ENCODE assay signal across 13 cellular contexts in the genomic region with DNA sequence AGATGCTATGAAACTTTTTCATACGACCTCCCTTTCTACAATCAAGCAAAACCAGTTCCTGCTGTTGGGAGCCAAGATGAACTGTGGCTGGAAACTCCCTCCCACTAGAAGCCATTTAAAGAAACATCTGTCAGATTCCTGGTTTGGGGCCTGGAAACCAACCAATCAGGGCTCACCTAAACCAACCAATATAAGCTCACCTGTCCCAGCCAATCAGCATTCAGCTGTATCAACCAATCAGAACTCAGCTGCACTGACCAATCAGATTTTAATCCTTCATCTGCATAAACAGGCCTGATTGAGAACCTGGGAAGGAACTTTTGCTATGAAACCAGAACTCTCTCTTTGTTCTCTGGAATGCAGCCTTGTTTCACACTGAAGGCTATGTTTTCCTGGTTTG. TPM values are rescaled to one million over a fixed set of nuclear protein-coding genes. Genes with fewer than 3 reads are reported as not detected.
DNase-seq lines count a peak whose midpoint lies in the region; ATAC-seq and TF ChIP-seq lines count a peak whose summit lies in the region.
"Had no signal": no experiment of that assay in that cellular context is flagged by ENCODE, and none has a peak within 500 bp of the region (broad histone marks: within the 10 kb centered on the region; RNA-seq: fewer than 3 reads in every experiment).

No MANE protein-coding gene starts in this region.

- H3K9me3 Mint-ChIP-seq in activated T-cell treated with anti-CD3 and anti-CD28 coated beads, Interleukin-2, amount 50 U/mL, for 24 hours: peaks cover 3% of the 10 kb centered on the region
- peaks cover 3% of the 10 kb centered on the region for H3K9me3 Mint-ChIP-seq in stimulated activated effector memory CD8-positive, alpha-beta T cell treated with anti-CD3 and anti-CD28 coated beads, Interleukin-12 subunit alpha, Interleukin-12 subunit beta, amount 100 ng/mL, for 72 hours

- H3K36me3 Mint-ChIP-seq in activated T-cell treated with anti-CD3 and anti-CD28 coated beads, Interleukin-2, amount 50 U/mL, for 24 hours (ENCODE audit: low read depth): peaks cover 64% of the 10 kb centered on the region
- peaks cover 63% of the 10 kb centered on the region for H3K36me3 Mint-ChIP-seq in stimulated activated effector memory CD8-positive, alpha-beta T cell treated with anti-CD3 and anti-CD28 coated beads, Interleukin-12 subunit alpha, Interleukin-12 subunit beta, amount 100 ng/mL, for 72 hours

- in situ Hi-C loops in G401 (cut with HindIII; ENCODE audit: low sequenced_read_pairs): no loop called here

- no peak for DNase-seq in activated T-cell treated with anti-CD3 and anti-CD28 coated beads, Interleukin-2, amount 50 U/mL, for 24 hours
- DNase-seq in activated T-cell treated with anti-CD3 and anti-CD28 coated beads for 4 hours (no peak), NB4 (ENCODE audit: low read depth) (peak; percentile 16), dermis blood vessel endothelial cell (peak; percentile 10), G401 (ENCODE audit: low spot score) (no peak), mucosa of gallbladder (ENCODE audit: low spot score) (no peak)
- DNase-seq in stimulated activated effector memory CD8-positive, alpha-beta T cell treated with anti-CD3 and anti-CD28 coated beads, Interleukin-12 subunit alpha, Interleukin-12 subunit beta, amount 100 ng/mL, for 72 hours (ENCODE audit: low spot score in 2 of 2): no peak
- no peak for DNase-seq in central memory CD4-positive, alpha-beta T cell
- DNase-seq: left ventricle myocardium inferior; NCI-H187 treated with DMSO at 0.1 percent for 48 hours; NCI-H774; stimulated activated CD4-positive, alpha-beta T cell treated with anti-CD3 and anti-CD28 coated beads, Interleukin-15, amount 100 ng/mL, for 24 hours; uterus had no signal

- ATAC-seq in stimulated activated effector memory CD8-positive, alpha-beta T cell treated with anti-CD3 and anti-CD28 coated beads, Interleukin-12 subunit alpha, Interleukin-12 subunit beta, amount 100 ng/mL, for 72 hours: no peak

- no peak for TF ChIP-seq CTCF in NB4 (IDR thresholded peaks at IDR 0.05; ENCODE audit: low read depth, low read length)

- no peak overlapping the region for H3K4me3 Mint-ChIP-seq in activated T-cell treated with anti-CD3 and anti-CD28 coated beads, Interleukin-2, amount 50 U/mL, for 24 hours
- H3K4me3 Mint-ChIP-seq in stimulated activated effector memory CD8-positive, alpha-beta T cell treated with anti-CD3 and anti-CD28 coated beads, Interleukin-12 subunit alpha, Interleukin-12 subunit beta, amount 100 ng/mL, for 72 hours: no peak overlapping the region

- no peak for TF ChIP-seq POLR2A in NB4 (IDR thresholded peaks at IDR 0.05; ENCODE audit: extremely low read depth, insufficient read length)

- peak overlapping the region; percentile 36 for H3K27ac Mint-ChIP-seq in activated T-cell treated with anti-CD3 and anti-CD28 coated beads, Interleukin-2, amount 50 U/mL, for 24 hours
- H3K27ac Mint-ChIP-seq in stimulated activated effector memory CD8-positive, alpha-beta T cell treated with anti-CD3 and anti-CD28 coated beads, Interleukin-12 subunit alpha, Interleukin-12 subunit beta, amount 100 ng/mL, for 72 hours: peak overlapping the region; percentile 70

- no peaks in the 10 kb centered on the region for H3K27me3 Mint-ChIP-seq in activated T-cell treated with anti-CD3 and anti-CD28 coated beads, Interleukin-2, amount 50 U/mL, for 24 hours

- H3K4me3 ChIP-seq in NB4 (ENCODE audit: low read depth, low read length): no peak overlapping the region
- H3K4me3 ChIP-seq: left ventricle myocardium inferior, uterus had no signal

- H3K4me1 Mint-ChIP-seq in activated T-cell treated with anti-CD3 and anti-CD28 coated beads, Interleukin-2, amount 50 U/mL, for 24 hours (ENCODE audit: low read depth): no peaks in the 10 kb centered on the region
- H3K4me1 Mint-ChIP-seq in stimulated activated effector memory CD8-positive, alpha-beta T cell treated with anti-CD3 and anti-CD28 coated beads, Interleukin-12 subunit alpha, Interleukin-12 subunit beta, amount 100 ng/mL, for 72 hours: no peaks in the 10 kb centered on the region

RNA-seq across cellular contexts. Expression of a gene that starts 42.4 kb away (rescaled TPM):
- total RNA-seq in dermis blood vessel endothelial cell: 138 and 159 TPM in 2 replicates
- 79.4 and 87.5 TPM in 2 replicates for total RNA-seq in G401 (2014; rRNA removed; shearing (Covaris generic))
- total RNA-seq in mucosa of gallbladder: 80.1 TPM

Comparison
In these comparisons a context has a peak if more than half of its experiments do, and no peak if none do; other contexts are left out.
1. DNase-seq: peak in NB4 (single experiment) and dermis blood vessel endothelial cell (single experiment); none in activated T-cell treated with anti-CD3 and anti-CD28 coated beads, Interleukin-2, amount 50 U/mL, for 24 hours (single experiment), activated T-cell treated with anti-CD3 and anti-CD28 coated beads for 4 hours (single experiment), stimulated activated effector memory CD8-positive, alpha-beta T cell treated with anti-CD3 and anti-CD28 coated beads, Interleukin-12 subunit alpha, Interleukin-12 subunit beta, amount 100 ng/mL, for 72 hours (0 of 2), G401 (single experiment), mucosa of gallbladder (single experiment) and central memory CD4-positive, alpha-beta T cell (single experiment).